In the genomic region with DNA sequence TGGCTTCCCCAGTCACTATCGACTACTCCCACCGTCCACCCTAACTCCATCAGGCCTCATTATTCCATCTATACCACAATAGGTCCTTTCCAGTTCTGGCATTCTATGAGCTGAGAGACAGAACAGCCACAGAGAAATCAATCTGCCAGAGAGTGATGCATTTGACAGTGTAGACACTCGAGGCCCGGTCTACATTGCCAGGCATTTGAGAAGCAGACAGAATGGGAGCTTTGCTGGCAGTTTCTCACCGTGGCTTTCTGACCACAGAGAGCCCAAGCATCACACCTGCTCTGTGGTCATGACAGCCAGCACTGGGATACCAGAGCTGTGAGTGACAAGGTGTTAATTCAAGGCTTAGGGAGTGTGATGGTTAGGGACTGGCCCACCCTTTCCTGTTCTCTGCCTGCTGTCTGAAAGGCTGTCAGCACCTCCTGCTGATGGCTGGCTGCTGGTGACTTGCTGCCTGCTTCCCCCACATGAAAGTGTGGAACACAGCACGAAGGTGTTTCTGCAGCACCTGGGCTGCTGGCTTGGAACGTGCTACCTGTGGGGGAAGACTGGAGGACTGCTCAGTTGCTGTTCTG, we compare ENCODE assay signal across 1 cellular context.
TF ChIP-seq lines count a peak whose summit lies in the region.

No MANE protein-coding gene starts in this region.

TF ChIP-seq in GM12878, 131 proteins besides CTCF, POLR2A, EP300 and RAD21 (continued from another document):
- TF ChIP-seq, protein P1, sequence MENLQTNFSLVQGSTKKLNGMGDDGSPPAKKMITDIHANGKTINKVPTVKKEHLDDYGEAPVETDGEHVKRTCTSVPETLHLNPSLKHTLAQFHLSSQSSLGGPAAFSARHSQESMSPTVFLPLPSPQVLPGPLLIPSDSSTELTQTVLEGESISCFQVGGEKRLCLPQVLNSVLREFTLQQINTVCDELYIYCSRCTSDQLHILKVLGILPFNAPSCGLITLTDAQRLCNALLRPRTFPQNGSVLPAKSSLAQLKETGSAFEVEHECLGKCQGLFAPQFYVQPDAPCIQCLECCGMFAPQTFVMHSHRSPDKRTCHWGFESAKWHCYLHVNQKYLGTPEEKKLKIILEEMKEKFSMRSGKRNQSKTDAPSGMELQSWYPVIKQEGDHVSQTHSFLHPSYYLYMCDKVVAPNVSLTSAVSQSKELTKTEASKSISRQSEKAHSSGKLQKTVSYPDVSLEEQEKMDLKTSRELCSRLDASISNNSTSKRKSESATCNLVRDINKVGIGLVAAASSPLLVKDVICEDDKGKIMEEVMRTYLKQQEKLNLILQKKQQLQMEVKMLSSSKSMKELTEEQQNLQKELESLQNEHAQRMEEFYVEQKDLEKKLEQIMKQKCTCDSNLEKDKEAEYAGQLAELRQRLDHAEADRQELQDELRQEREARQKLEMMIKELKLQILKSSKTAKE (IDR thresholded peaks at IDR 0.05; ENCODE audit: low read depth, poor library complexity, severe bottlenecking) = no peak
- TF ChIP-seq ZBED1 (IDR thresholded peaks at IDR 0.05; ENCODE audit: borderline replicate concordance) = no peak
- TF ChIP-seq CHD2 (IDR thresholded peaks at IDR 0.05; ENCODE audit: borderline replicate concordance, low read depth, low read length) = no peak
- TF ChIP-seq PAX8 (IDR thresholded peaks at IDR 0.05) = no peak
- TF ChIP-seq BACH1 (IDR thresholded peaks at IDR 0.05; ENCODE audit: borderline replicate concordance) = no peak
- no peak for TF ChIP-seq CEBPB (IDR thresholded peaks at IDR 0.05; ENCODE audit: borderline replicate concordance in 1 of 2, low read depth in 2 of 2, low read length in 2 of 2)
- no peak for TF ChIP-seq GATAD2B (conservative IDR thresholded peaks at IDR 0.05; ENCODE audit: low read depth)
- TF ChIP-seq ASH2L (IDR thresholded peaks at IDR 0.05; ENCODE audit: borderline replicate concordance, low read depth) = no peak
- TF ChIP-seq SMC3 (IDR thresholded peaks at IDR 0.05; ENCODE audit: borderline replicate concordance, low read length) = peak; percentile 42; the same call in 1 of the 2 replicates
- TF ChIP-seq, protein P2, sequence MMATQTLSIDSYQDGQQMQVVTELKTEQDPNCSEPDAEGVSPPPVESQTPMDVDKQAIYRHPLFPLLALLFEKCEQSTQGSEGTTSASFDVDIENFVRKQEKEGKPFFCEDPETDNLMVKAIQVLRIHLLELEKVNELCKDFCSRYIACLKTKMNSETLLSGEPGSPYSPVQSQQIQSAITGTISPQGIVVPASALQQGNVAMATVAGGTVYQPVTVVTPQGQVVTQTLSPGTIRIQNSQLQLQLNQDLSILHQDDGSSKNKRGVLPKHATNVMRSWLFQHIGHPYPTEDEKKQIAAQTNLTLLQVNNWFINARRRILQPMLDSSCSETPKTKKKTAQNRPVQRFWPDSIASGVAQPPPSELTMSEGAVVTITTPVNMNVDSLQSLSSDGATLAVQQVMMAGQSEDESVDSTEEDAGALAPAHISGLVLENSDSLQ (IDR thresholded peaks at IDR 0.05) = peak; percentile 80
- TF ChIP-seq HDAC2 (IDR thresholded peaks at IDR 0.05) = no peak
- no peak for TF ChIP-seq STAT1 (conservative IDR thresholded peaks at IDR 0.05)
- TF ChIP-seq EZH2 (IDR thresholded peaks at IDR 0.05; ENCODE audit: borderline replicate concordance, control insufficient read depth, low read depth, low read length) = no peak
- TF ChIP-seq PBX3 (IDR thresholded peaks at IDR 0.05; ENCODE audit: insufficient replicate concordance, low read depth, low read length) = peak; percentile 12
- no peak for TF ChIP-seq TAF1 (IDR thresholded peaks at IDR 0.05; ENCODE audit: borderline replicate concordance, low read depth, low read length)
- TF ChIP-seq, protein P3, sequence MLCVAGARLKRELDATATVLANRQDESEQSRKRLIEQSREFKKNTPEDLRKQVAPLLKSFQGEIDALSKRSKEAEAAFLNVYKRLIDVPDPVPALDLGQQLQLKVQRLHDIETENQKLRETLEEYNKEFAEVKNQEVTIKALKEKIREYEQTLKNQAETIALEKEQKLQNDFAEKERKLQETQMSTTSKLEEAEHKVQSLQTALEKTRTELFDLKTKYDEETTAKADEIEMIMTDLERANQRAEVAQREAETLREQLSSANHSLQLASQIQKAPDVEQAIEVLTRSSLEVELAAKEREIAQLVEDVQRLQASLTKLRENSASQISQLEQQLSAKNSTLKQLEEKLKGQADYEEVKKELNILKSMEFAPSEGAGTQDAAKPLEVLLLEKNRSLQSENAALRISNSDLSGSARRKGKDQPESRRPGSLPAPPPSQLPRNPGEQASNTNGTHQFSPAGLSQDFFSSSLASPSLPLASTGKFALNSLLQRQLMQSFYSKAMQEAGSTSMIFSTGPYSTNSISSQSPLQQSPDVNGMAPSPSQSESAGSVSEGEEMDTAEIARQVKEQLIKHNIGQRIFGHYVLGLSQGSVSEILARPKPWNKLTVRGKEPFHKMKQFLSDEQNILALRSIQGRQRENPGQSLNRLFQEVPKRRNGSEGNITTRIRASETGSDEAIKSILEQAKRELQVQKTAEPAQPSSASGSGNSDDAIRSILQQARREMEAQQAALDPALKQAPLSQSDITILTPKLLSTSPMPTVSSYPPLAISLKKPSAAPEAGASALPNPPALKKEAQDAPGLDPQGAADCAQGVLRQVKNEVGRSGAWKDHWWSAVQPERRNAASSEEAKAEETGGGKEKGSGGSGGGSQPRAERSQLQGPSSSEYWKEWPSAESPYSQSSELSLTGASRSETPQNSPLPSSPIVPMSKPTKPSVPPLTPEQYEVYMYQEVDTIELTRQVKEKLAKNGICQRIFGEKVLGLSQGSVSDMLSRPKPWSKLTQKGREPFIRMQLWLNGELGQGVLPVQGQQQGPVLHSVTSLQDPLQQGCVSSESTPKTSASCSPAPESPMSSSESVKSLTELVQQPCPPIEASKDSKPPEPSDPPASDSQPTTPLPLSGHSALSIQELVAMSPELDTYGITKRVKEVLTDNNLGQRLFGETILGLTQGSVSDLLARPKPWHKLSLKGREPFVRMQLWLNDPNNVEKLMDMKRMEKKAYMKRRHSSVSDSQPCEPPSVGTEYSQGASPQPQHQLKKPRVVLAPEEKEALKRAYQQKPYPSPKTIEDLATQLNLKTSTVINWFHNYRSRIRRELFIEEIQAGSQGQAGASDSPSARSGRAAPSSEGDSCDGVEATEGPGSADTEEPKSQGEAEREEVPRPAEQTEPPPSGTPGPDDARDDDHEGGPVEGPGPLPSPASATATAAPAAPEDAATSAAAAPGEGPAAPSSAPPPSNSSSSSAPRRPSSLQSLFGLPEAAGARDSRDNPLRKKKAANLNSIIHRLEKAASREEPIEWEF (IDR thresholded peaks at IDR 0.05; ENCODE audit: insufficient replicate concordance, low read depth, low read length) = no peak
- no peak for TF ChIP-seq FOXK2 (IDR thresholded peaks at IDR 0.05)
- TF ChIP-seq SMAD5 (IDR thresholded peaks at IDR 0.05; ENCODE audit: low read depth) = no peak
- no peak for TF ChIP-seq ZBTB40 (IDR thresholded peaks at IDR 0.05; ENCODE audit: borderline replicate concordance)
- TF ChIP-seq YBX1 (IDR thresholded peaks at IDR 0.05) = no peak
- TF ChIP-seq IKZF2 (IDR thresholded peaks at IDR 0.05) = peak; percentile 18 to 42; a peak in 1 of 4 replicates
- TF ChIP-seq ZNF207 (IDR thresholded peaks at IDR 0.05; ENCODE audit: borderline replicate concordance) = no peak
- no peak for TF ChIP-seq EGR1 (IDR thresholded peaks at IDR 0.05; ENCODE audit: borderline replicate concordance in 1 of 2, low read depth in 2 of 2, low read length in 2 of 2)
- TF ChIP-seq CHD4 (IDR thresholded peaks at IDR 0.05) = no peak
- TF ChIP-seq KAT2A (conservative IDR thresholded peaks at IDR 0.05; ENCODE audit: control insufficient read depth, low read depth, low read length) = no peak
- TF ChIP-seq ZNF687 (IDR thresholded peaks at IDR 0.05) = no peak
- no peak for TF ChIP-seq SIN3A (IDR thresholded peaks at IDR 0.05; ENCODE audit: low read depth, low read length)
- no peak for TF ChIP-seq POU2F2 (IDR thresholded peaks at IDR 0.05; ENCODE audit: borderline replicate concordance, low read depth, low read length)
- no peak for TF ChIP-seq TBL1XR1 (IDR thresholded peaks at IDR 0.05; ENCODE audit: low read depth, low read length)
- no peak for TF ChIP-seq GABPA (IDR thresholded peaks at IDR 0.05; ENCODE audit: low read depth)
- TF ChIP-seq ZNF217 (IDR thresholded peaks at IDR 0.05) = no peak
- TF ChIP-seq IKZF1 (conservative IDR thresholded peaks at IDR 0.05) = peak; percentile 24; the same call in 1 of the 2 replicates
- TF ChIP-seq, protein P4, sequence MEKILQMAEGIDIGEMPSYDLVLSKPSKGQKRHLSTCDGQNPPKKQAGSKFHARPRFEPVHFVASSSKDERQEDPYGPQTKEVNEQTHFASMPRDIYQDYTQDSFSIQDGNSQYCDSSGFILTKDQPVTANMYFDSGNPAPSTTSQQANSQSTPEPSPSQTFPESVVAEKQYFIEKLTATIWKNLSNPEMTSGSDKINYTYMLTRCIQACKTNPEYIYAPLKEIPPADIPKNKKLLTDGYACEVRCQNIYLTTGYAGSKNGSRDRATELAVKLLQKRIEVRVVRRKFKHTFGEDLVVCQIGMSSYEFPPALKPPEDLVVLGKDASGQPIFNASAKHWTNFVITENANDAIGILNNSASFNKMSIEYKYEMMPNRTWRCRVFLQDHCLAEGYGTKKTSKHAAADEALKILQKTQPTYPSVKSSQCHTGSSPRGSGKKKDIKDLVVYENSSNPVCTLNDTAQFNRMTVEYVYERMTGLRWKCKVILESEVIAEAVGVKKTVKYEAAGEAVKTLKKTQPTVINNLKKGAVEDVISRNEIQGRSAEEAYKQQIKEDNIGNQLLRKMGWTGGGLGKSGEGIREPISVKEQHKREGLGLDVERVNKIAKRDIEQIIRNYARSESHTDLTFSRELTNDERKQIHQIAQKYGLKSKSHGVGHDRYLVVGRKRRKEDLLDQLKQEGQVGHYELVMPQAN (conservative IDR thresholded peaks at IDR 0.05) = no peak
- peak; percentile 83 for TF ChIP-seq ZSCAN29 (IDR thresholded peaks at IDR 0.05)
- TF ChIP-seq KDM1A (IDR thresholded peaks at IDR 0.05; ENCODE audit: borderline replicate concordance) = no peak
